In genomic region chr16:86496262-86496928, GRCh38 we compare ENCODE assay signal across 14 cellular contexts. TPM values are rescaled to one million over a fixed set of nuclear protein-coding genes. Genes with fewer than 3 reads are reported as not detected.
DNase-seq lines count a peak whose midpoint lies in the region; ATAC-seq and TF ChIP-seq lines count a peak whose summit lies in the region.
"Had no signal": no experiment of that assay in that cellular context is flagged by ENCODE, and none has a peak within 500 bp of the region (broad histone marks: within the 10 kb centered on the region; RNA-seq: fewer than 3 reads in every experiment).

No MANE protein-coding gene starts in this region.

- no peaks in the 10 kb centered on the region for H3K9me3 Mint-ChIP-seq in activated naive CD8-positive, alpha-beta T cell treated with anti-CD3 and anti-CD28 coated beads, Interleukin-2, amount 10 ng/mL, durations not matched to agents 7 days and 5 days
- no peaks in the 10 kb centered on the region for H3K9me3 Mint-ChIP-seq in activated naive CD8-positive, alpha-beta T cell treated with anti-CD3 and anti-CD28 coated beads, Interleukin-2, amount 50 U/mL, for 24 hours
- no peaks in the 10 kb centered on the region for H3K9me3 Mint-ChIP-seq in neural crest cell

- H3K36me3 ChIP-seq in gastroesophageal sphincter, result no peaks in the 10 kb centered on the region
- H3K36me3 ChIP-seq in urinary bladder (ENCODE audit: insufficient read depth), result no peaks in the 10 kb centered on the region
- H3K36me3 ChIP-seq: pancreas had no signal

- TF ChIP-seq POLR2A in gastroesophageal sphincter (IDR thresholded peaks at IDR 0.05), result peak in 1 of 2 donors; percentile 21

- H3K9me3 ChIP-seq in gastroesophageal sphincter, result no peaks in the 10 kb centered on the region
- H3K9me3 ChIP-seq: pancreas had no signal

- peaks cover 81% of the 10 kb centered on the region for H3K27me3 Mint-ChIP-seq in activated naive CD8-positive, alpha-beta T cell treated with anti-CD3 and anti-CD28 coated beads, Interleukin-2, amount 10 ng/mL, durations not matched to agents 7 days and 5 days
- peaks cover 75% of the 10 kb centered on the region for H3K27me3 Mint-ChIP-seq in activated naive CD8-positive, alpha-beta T cell treated with anti-CD3 and anti-CD28 coated beads, Interleukin-2, amount 50 U/mL, for 24 hours
- H3K27me3 Mint-ChIP-seq in neural crest cell (ENCODE audit: low read depth), result peaks cover 99% of the 10 kb centered on the region

- no peak for ATAC-seq in activated naive CD8-positive, alpha-beta T cell treated with anti-CD3 and anti-CD28 coated beads, Interleukin-2, amount 10 ng/mL, durations not matched to agents 7 days and 5 days (ENCODE audit: low read depth)
- no peak for ATAC-seq in activated naive CD8-positive, alpha-beta T cell treated with anti-CD3 and anti-CD28 coated beads, Interleukin-2, amount 50 U/mL, for 24 hours
- no peak for ATAC-seq in gastroesophageal sphincter
- ATAC-seq: K562, pancreas had no signal

- H3K4me1 Mint-ChIP-seq in activated naive CD8-positive, alpha-beta T cell treated with anti-CD3 and anti-CD28 coated beads, Interleukin-2, amount 10 ng/mL, durations not matched to agents 7 days and 5 days, result no peaks in the 10 kb centered on the region
- H3K4me1 Mint-ChIP-seq in activated naive CD8-positive, alpha-beta T cell treated with anti-CD3 and anti-CD28 coated beads, Interleukin-2, amount 50 U/mL, for 24 hours, result peaks cover 7% of the 10 kb centered on the region
- H3K4me1 Mint-ChIP-seq in neural crest cell, result peaks cover 27% of the 10 kb centered on the region

- H3K27ac ChIP-seq in gastroesophageal sphincter (peak overlapping the region; percentile 94 to 99 (median 98)), urinary bladder (ENCODE audit: low read depth) (peak overlapping the region; percentile 91)
- H3K27ac ChIP-seq: pancreas, PC-9, SK-N-MC had no signal

- peak overlapping the region; percentile 49 for H3K27ac Mint-ChIP-seq in activated naive CD8-positive, alpha-beta T cell treated with anti-CD3 and anti-CD28 coated beads, Interleukin-2, amount 10 ng/mL, durations not matched to agents 7 days and 5 days
- no peak overlapping the region for H3K27ac Mint-ChIP-seq in activated naive CD8-positive, alpha-beta T cell treated with anti-CD3 and anti-CD28 coated beads, Interleukin-2, amount 50 U/mL, for 24 hours
- H3K27ac Mint-ChIP-seq in neural crest cell (ENCODE audit: unreplicated experiment), result no peak overlapping the region

- no peak for TF ChIP-seq EP300 in gastroesophageal sphincter (IDR thresholded peaks at IDR 0.05)

- TF ChIP-seq CTCF in gastroesophageal sphincter (IDR thresholded peaks at IDR 0.05), result no peak
- TF ChIP-seq CTCF in neural crest cell (conservative IDR thresholded peaks at IDR 0.05), result no peak

- H3K4me3 ChIP-seq in gastroesophageal sphincter (peak overlapping the region; percentile 62 to 63), urinary bladder (ENCODE audit: low read depth, low read length) (peak overlapping the region; percentile 63)
- H3K4me3 ChIP-seq: K562, pancreas, PC-9, SK-N-MC had no signal

- H3K4me1 ChIP-seq in gastroesophageal sphincter, result peaks cover 0 to 93% (median 17%) of the 10 kb centered on the region in 3 donors
- H3K4me1 ChIP-seq in urinary bladder (ENCODE audit: insufficient read depth), result no peaks in the 10 kb centered on the region
- H3K4me1 ChIP-seq: pancreas had no signal

- 9 to 11% methylated on average over 8 to 13 of the region's 34 CpGs for WGBS in gastroesophageal sphincter (ENCODE audit: low coverage in 1 of 2), 2 donors
- WGBS in urinary bladder, result 14% methylated on average over 34 of the region's 34 CpGs

- DNase-seq in activated naive CD8-positive, alpha-beta T cell treated with anti-CD3 and anti-CD28 coated beads, Interleukin-2, amount 10 ng/mL, durations not matched to agents 7 days and 5 days, result no peak
- no peak for DNase-seq in activated naive CD8-positive, alpha-beta T cell treated with anti-CD3 and anti-CD28 coated beads, Interleukin-2, amount 50 U/mL, for 24 hours
- DNase-seq in neural crest cell (ENCODE audit: low read depth, low spot score) (no peak), iPS-NIHi7 (ENCODE audit: extremely low spot score) (no peak), NCI-H1694 (lab: John Stamatoyannopoulos, UW) (no peak), NK-92 (lab: John Stamatoyannopoulos, UW; ENCODE audit: unreplicated experiment) (no peak)
- DNase-seq: activated gamma-delta T cell, NCI-H69, pancreas, PC-9 had no signal

- POLR2A ChIA-PET in activated naive CD8-positive, alpha-beta T cell treated with anti-CD3 and anti-CD28 coated beads, Interleukin-2, amount 10 ng/mL, durations not matched to agents 7 days and 5 days (lab: Charles Lee), result no interaction called here

- H3K36me3 Mint-ChIP-seq in activated naive CD8-positive, alpha-beta T cell treated with anti-CD3 and anti-CD28 coated beads, Interleukin-2, amount 10 ng/mL, durations not matched to agents 7 days and 5 days, result no peaks in the 10 kb centered on the region
- no peaks in the 10 kb centered on the region for H3K36me3 Mint-ChIP-seq in activated naive CD8-positive, alpha-beta T cell treated with anti-CD3 and anti-CD28 coated beads, Interleukin-2, amount 50 U/mL, for 24 hours (ENCODE audit: low read depth)
- H3K36me3 Mint-ChIP-seq in neural crest cell (ENCODE audit: low read depth), result no peaks in the 10 kb centered on the region

- no peak overlapping the region for H3K4me3 Mint-ChIP-seq in activated naive CD8-positive, alpha-beta T cell treated with anti-CD3 and anti-CD28 coated beads, Interleukin-2, amount 10 ng/mL, durations not matched to agents 7 days and 5 days
- H3K4me3 Mint-ChIP-seq in activated naive CD8-positive, alpha-beta T cell treated with anti-CD3 and anti-CD28 coated beads, Interleukin-2, amount 50 U/mL, for 24 hours, result no peak overlapping the region
- peak overlapping the region; percentile 47 for H3K4me3 Mint-ChIP-seq in neural crest cell

- H3K27me3 ChIP-seq in gastroesophageal sphincter, result peaks cover 67% of the 10 kb centered on the region

RNA-seq across cellular contexts. Expression of gene FOXF1, which starts 13.9 kb away (rescaled TPM):
- not detected for total RNA-seq in activated naive CD8-positive, alpha-beta T cell treated with anti-CD3 and anti-CD28 coated beads, Interleukin-2, amount 10 ng/mL, durations not matched to agents 7 days and 5 days
- total RNA-seq in gastroesophageal sphincter (10 to 100 TPM; 39.7 to 81.1 (median 59.3) TPM), neural crest cell (not detected in 2 replicates), urinary bladder (28.9 TPM)
- polyA plus RNA-seq in urinary bladder, result 83.3 TPM
- total RNA-seq: PC-9 had no signal
- polyA plus RNA-seq: K562 had no signal

RNA-seq across cellular contexts. Expression of gene MTHFSD, which starts 58.6 kb away (rescaled TPM):
- total RNA-seq in activated naive CD8-positive, alpha-beta T cell treated with anti-CD3 and anti-CD28 coated beads, Interleukin-2, amount 10 ng/mL, durations not matched to agents 7 days and 5 days, result 10 to 100 TPM; 33.2 to 34.6 TPM
- total RNA-seq in gastroesophageal sphincter (10 to 100 TPM; 12.5 to 26.6 (median 19.3) TPM), neural crest cell (14.0 and 16.8 TPM in 2 replicates), urinary bladder (20.7 TPM)
- 12.0 TPM for polyA plus RNA-seq in urinary bladder

Comparison
In these comparisons a context has a peak if more than half of its experiments do, and no peak if none do; other contexts are left out.
1. RNA of gene FOXF1, which starts 13.9 kb away (total RNA-seq): 39.7 to 81.1 TPM in gastroesophageal sphincter and 28.9 TPM in urinary bladder (single experiment); not detected in activated naive CD8-positive, alpha-beta T cell treated with anti-CD3 and anti-CD28 coated beads, Interleukin-2, amount 10 ng/mL, durations not matched to agents 7 days and 5 days and not detected in neural crest cell; every median in the first group is over 10 times any median in the second.